Comparison of ENCODE assay signal across 10 cellular contexts in genomic region chrX:104045642-104046041, GRCh38. TPM values are rescaled to one million over a fixed set of nuclear protein-coding genes. Genes with fewer than 3 reads are reported as not detected.
"Had no signal": no experiment of that assay in that cellular context is flagged by ENCODE, and none has a peak within 500 bp of the region (broad histone marks: within the 10 kb centered on the region; RNA-seq: fewer than 3 reads in every experiment).

No MANE protein-coding gene starts in this region.

- H3K4me3 ChIP-seq: GM23248, HAP-1 had no signal

- H3K9ac ChIP-seq: GM23248 had no signal

- DNase-seq: GM23248, GOT3, H7, HFFc6, KBM-7 had no signal

- H3K36me3 ChIP-seq: HAP-1 had no signal

- H3K9me3 Mint-ChIP-seq: HFFc6 had no signal

- H3K4me3 Mint-ChIP-seq: HFFc6 had no signal

- H3K27ac ChIP-seq: GM23248, HL-60 had no signal

- H3K9me3 ChIP-seq: HAP-1 had no signal

- H3K27ac Mint-ChIP-seq: HFFc6 had no signal

- H3K4me1 ChIP-seq: HAP-1 had no signal

RNA-seq across cellular contexts. Expression of gene H2BW2, which starts 5.9 kb away (rescaled TPM):
- total RNA-seq: GM23248, H4, H7, HepG2, HFFc6, HT1080 had no signal
- polyA plus RNA-seq: GM23248, HepG2 had no signal

RNA-seq across cellular contexts. Expression of gene TMSB15C, which starts 30.4 kb away (rescaled TPM):
- total RNA-seq: HepG2 had no signal
- polyA plus RNA-seq: HepG2 had no signal

RNA-seq across cellular contexts. Expression of gene H2BW1, which starts 32.1 kb away (rescaled TPM):
- total RNA-seq: GM23248, H4, H7, HepG2, HFFc6, HT1080 had no signal
- polyA plus RNA-seq: GM23248, HepG2 had no signal
